8 cellular contexts compared by ENCODE assay signal in the genomic region with DNA sequence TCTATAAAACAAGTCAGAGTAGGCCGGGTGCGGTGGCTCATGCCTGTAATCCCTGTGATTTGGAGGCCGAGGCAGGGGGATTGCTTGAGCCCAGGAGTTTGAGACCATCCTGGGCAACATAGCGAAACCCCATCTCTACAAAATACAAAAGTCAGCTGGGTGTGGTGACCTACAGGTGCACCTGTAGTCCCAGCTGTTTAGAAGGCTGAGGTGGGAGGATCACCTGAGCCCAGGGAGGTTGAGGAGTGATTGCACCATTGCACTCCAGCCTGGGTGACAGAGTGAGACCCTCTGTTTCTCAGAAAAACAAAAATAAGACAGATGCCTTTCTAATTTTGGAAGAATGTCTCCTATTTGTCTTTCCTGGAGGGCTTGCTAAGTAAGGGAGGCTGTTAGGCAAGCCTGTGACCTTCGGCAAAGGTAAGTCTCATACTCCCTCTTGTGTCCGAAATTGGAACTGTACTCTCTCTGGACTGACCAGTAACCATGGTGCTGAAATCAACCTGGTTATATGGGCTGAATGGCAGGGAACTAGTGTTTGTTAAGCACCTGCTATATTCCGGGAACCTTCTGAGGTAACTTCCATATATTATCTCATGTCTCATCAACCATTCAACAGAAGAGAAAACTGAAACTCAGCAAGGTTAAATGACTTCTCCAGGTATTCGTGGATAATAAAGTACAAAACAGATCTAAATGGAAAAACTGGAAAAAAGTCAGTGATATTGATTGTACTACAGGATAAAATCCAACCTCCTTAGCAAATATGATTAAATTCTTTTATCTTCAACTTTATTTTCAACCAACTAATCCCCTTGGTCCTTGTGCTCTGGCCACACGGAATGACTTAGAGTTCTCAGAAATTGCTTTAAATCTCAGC. TPM values are rescaled to one million over a fixed set of nuclear protein-coding genes. Genes with fewer than 3 reads are reported as not detected.
DNase-seq lines count a peak whose midpoint lies in the region; ATAC-seq, FAIRE-seq and TF ChIP-seq lines count a peak whose summit lies in the region.

No MANE protein-coding gene starts in this region.

- no peak overlapping the region for H3K4me2 ChIP-seq in HepG2 (ENCODE audit: low read depth, low read length)

- BruUV-seq in HepG2 (replicated peaks; lab: Mats Ljungman, UMichigan) = no TSS peak

- TF ChIP-seq CTCF in GM12864 (IDR thresholded peaks at IDR 0.05; ENCODE audit: low read depth, low read length, missing control alignments) (peak; percentile 90), choroid plexus epithelial cell (conservative IDR thresholded peaks at IDR 0.05; ENCODE audit: low read depth, low read length) (peak; percentile 96), HepG2 (CRISPR knock-in tag; IDR thresholded peaks at IDR 0.05) (peak; percentile 92)

- H3K9me3 Mint-ChIP-seq in T-cell = no peaks in the 10 kb centered on the region

- no peaks in the 10 kb centered on the region for H3K9me3 ChIP-seq in HepG2 (ENCODE audit: low read length)

- H3K4me3 Mint-ChIP-seq in T-cell = no peak overlapping the region

- no peak overlapping the region for H3K27ac Mint-ChIP-seq in T-cell

- in situ Hi-C loops in HepG2 (cut with HindIII; ENCODE audit: extremely low pct_ligation_motif_present, low pct_unique_long_range_greater_than_20kb) = no loop called here

- WGBS in HepG2 (ENCODE audit: low lambda C conversion rate) = 40% methylated on average over 9 of the region's 9 CpGs

- DNase-seq in GM12864 (ENCODE audit: low read depth) = peak; percentile 75
- DNase-seq in NCI-H2029 treated with DMSO at 0.1 percent for 48 hours (lab: John Stamatoyannopoulos, UW) = peak; percentile 99
- peak in 22 of 34 experiments; percentile 4 to 66 (median 25) for DNase-seq in T-cell
- peak; percentile 97 for DNase-seq in choroid plexus epithelial cell (ENCODE audit: low read depth)
- DNase-seq in HepG2 (ENCODE audit: low spot score) = peak; percentile 84
- DNase-seq in stimulated activated naive CD4-positive, alpha-beta T cell (lab: John Stamatoyannopoulos, UW) = peak in 5 of 6 experiments; percentile 4 to 78 (median 48)

- POLR2A ChIA-PET in T-cell (lab: Charles Lee) = no interaction called here
- POLR2A ChIA-PET in HepG2 (lab: Yijun Ruan, JAX) = no interaction called here

- H3K4me3 ChIP-seq in GM12864 (ENCODE audit: low read depth, low read length) (no peak overlapping the region), choroid plexus epithelial cell (ENCODE audit: low read depth, low read length) (no peak overlapping the region), HepG2 (replicated peaks in 1 of 3; ENCODE audit: insufficient read depth in 1 of 3, low read depth in 2 of 3, low read length in 3 of 3) (no peak overlapping the region)

- no peak overlapping the region for H2AFZ ChIP-seq in HepG2 (ENCODE audit: low read length)

- intact Hi-C loops in HepG2 (cut with micrococcal nuclease; ENCODE audit: unreplicated experiment) = loop anchor here (1.0 to 10.0 kb wide), 3 partner anchors 85 to 177 kb away; no protein-coding TSS in a partner anchor

- peak; percentile 90 for TF ChIP-seq RAD21 in HepG2 (CRISPR knock-in tag; IDR thresholded peaks at IDR 0.05)

- ATAC-seq in HG02981 (IDR thresholded peaks at IDR 0.05; ENCODE audit: unreplicated experiment) (peak; percentile 70), T-cell (replicated peaks in 1 of 4) (peak; percentile 84 to 90 (median 85)), HepG2 (peak; percentile 90)

- peaks cover 20% of the 10 kb centered on the region for H3K4me1 ChIP-seq in HepG2 (ENCODE audit: insufficient read depth, low read length)

- CTCF ChIA-PET in T-cell (lab: Charles Lee) = interaction anchor here in 1 of 2 donors (0.5 kb wide), 1 partner anchor 104 kb away, joined by 4 read pairs; no protein-coding TSS in a partner anchor
- CTCF ChIA-PET in HepG2 (lab: Yijun Ruan, JAX; ENCODE audit: low intra/inter-chr PET ratio, low total read pairs) = interaction anchor here (2.5 kb wide), 1 partner anchor 105 kb away, joined by 54 read pairs; no protein-coding TSS in a partner anchor

- no peaks in the 10 kb centered on the region for H3K36me3 ChIP-seq in HepG2 (replicated peaks in 1 of 2; ENCODE audit: control insufficient read depth in 1 of 2, insufficient read depth in 2 of 2, low read length in 2 of 2)

- TF ChIP-seq POLR2A in HepG2 (IDR thresholded peaks at IDR 0.05; ENCODE audit: insufficient read depth in 1 of 2, low read depth in 2 of 2, low read length in 2 of 2) = no peak

- H3K27ac ChIP-seq in HepG2 (ENCODE audit: extremely low read length, insufficient read depth, low read length) = no peak overlapping the region

- H3K4me1 Mint-ChIP-seq in T-cell = no peaks in the 10 kb centered on the region

- peaks cover 19 to 35% of the 10 kb centered on the region in 2 donors for H3K27me3 Mint-ChIP-seq in T-cell

- no peaks in the 10 kb centered on the region for H4K20me1 ChIP-seq in HepG2 (ENCODE audit: insufficient read depth, low read length)

- H3K36me3 Mint-ChIP-seq in T-cell = no peaks in the 10 kb centered on the region

- TF ChIP-seq EP300 in HepG2 (IDR thresholded peaks at IDR 0.05; ENCODE audit: low read depth in 2 of 2, low read length in 2 of 2) (no peak), HepG2 (CRISPR knock-in tag; IDR thresholded peaks at IDR 0.05; ENCODE audit: borderline replicate concordance) (no peak)

- FAIRE-seq in A204.1 (lab: Jason Lieb, UNC) (peak; percentile 86), HepG2 (lab: Jason Lieb, UNC) (peak; percentile 93)

- H3K79me2 ChIP-seq in HepG2 (ENCODE audit: insufficient read depth, low read length) = no peaks in the 10 kb centered on the region

- H3K9ac ChIP-seq in HepG2 (ENCODE audit: insufficient read depth, low read depth, low read length) = no peak overlapping the region

- H3K27me3 ChIP-seq in HepG2 (ENCODE audit: control insufficient read depth in 1 of 2, insufficient read depth in 2 of 2, low read length in 2 of 2) = peaks cover 0 to 18% of the 10 kb centered on the region in 2 experiments

RNA-seq across cellular contexts. Expression of gene RAB3B, which starts 11.8 kb away (rescaled TPM):
- total RNA-seq in T-cell (under 1 TPM in 4 of 5 donors, not detected in 1; 0.02 to 0.18 (median 0.06) TPM), HepG2 (2016; rRNA removed; fragmentation: Illumina TruSeq; extraction: Trizol) (1.0 and 1.9 TPM in 2 replicates)
- 0.09 and 0.10 TPM in 2 replicates for total RNA-seq in HepG2 (2016; cell fraction: cytosol; rRNA removed; fragmentation: Illumina TruSeq; extraction: Trizol; ENCODE audit: low read depth)
- total RNA-seq in HepG2 (2016; cell fraction: insoluble cytoplasmic fraction; rRNA removed; fragmentation: Illumina TruSeq; extraction: Trizol) = 1.2 and 1.6 TPM in 2 replicates
- 0.31 and 0.43 TPM in 2 replicates for total RNA-seq in HepG2 (2016; cell fraction: membrane; rRNA removed; fragmentation: Illumina TruSeq; extraction: Trizol)
- 0.65 and 0.81 TPM in 2 replicates for total RNA-seq in HepG2 (2016; cell fraction: nucleus; rRNA removed; fragmentation: Illumina TruSeq; extraction: Trizol)
- 1.2 and 1.7 TPM in 2 replicates for polyA plus RNA-seq in HepG2 (2011; rRNA removed)
- polyA plus RNA-seq in HepG2 (2011; cell fraction: cytosol; rRNA removed) = 0.72 and 1.6 TPM in 2 replicates
- polyA plus RNA-seq in HepG2 (2011; cell fraction: nucleus; rRNA removed) = 0.72 and 1.2 TPM in 2 replicates
- polyA plus RNA-seq in HepG2 (2012) = 0.64 and 1.5 TPM in 2 replicates
- polyA plus RNA-seq in HepG2 (2016; cell fraction: cytosol; fragmentation: Illumina TruSeq; extraction: Trizol; ENCODE audit: low read depth) = 0.07 and 0.08 TPM in 2 replicates
- 0.94 and 1.3 TPM in 2 replicates for polyA plus RNA-seq in HepG2 (2016; cell fraction: insoluble cytoplasmic fraction; fragmentation: Illumina TruSeq; extraction: Trizol; ENCODE audit: low read depth)
- polyA plus RNA-seq in HepG2 (2016; cell fraction: membrane; fragmentation: Illumina TruSeq; extraction: Trizol; ENCODE audit: low read depth) = 0.19 and 0.23 TPM in 2 replicates
- polyA plus RNA-seq in HepG2 (2016; cell fraction: nucleus; fragmentation: Illumina TruSeq; extraction: Trizol; ENCODE audit: insufficient read depth, low read depth) = 0.75 and 0.93 TPM in 2 replicates
- 2.2 TPM in 1 of 2 replicates, not detected in the other for polyA minus RNA-seq in HepG2 (2011; rRNA and poly(A)+ RNA removed; ENCODE audit: low replicate concordance)
- 1.8 and 3.7 TPM in 2 replicates for polyA minus RNA-seq in HepG2 (2011; cell fraction: cytosol; rRNA and poly(A)+ RNA removed)
- polyA minus RNA-seq in HepG2 (2011; cell fraction: nucleus; rRNA and poly(A)+ RNA removed) = 1.0 and 1.9 TPM in 2 replicates

RNA-seq across cellular contexts. Expression of gene KTI12, which starts 31.3 kb away (rescaled TPM):
- total RNA-seq in T-cell (10 to 100 TPM; 15.3 to 25.4 (median 18.1) TPM), HepG2 (2016; rRNA removed; fragmentation: Illumina TruSeq; extraction: Trizol) (10.2 and 11.8 TPM in 2 replicates)
- total RNA-seq in HepG2 (2016; cell fraction: cytosol; rRNA removed; fragmentation: Illumina TruSeq; extraction: Trizol; ENCODE audit: low read depth) = 1.4 and 2.0 TPM in 2 replicates
- total RNA-seq in HepG2 (2016; cell fraction: insoluble cytoplasmic fraction; rRNA removed; fragmentation: Illumina TruSeq; extraction: Trizol) = 10.6 and 12.0 TPM in 2 replicates
- total RNA-seq in HepG2 (2016; cell fraction: membrane; rRNA removed; fragmentation: Illumina TruSeq; extraction: Trizol) = 5.3 and 5.6 TPM in 2 replicates
- total RNA-seq in HepG2 (2016; cell fraction: nucleus; rRNA removed; fragmentation: Illumina TruSeq; extraction: Trizol) = 7.0 and 8.3 TPM in 2 replicates
- 7.0 and 7.4 TPM in 2 replicates for polyA plus RNA-seq in HepG2 (2011; rRNA removed)
- 7.6 and 9.9 TPM in 2 replicates for polyA plus RNA-seq in HepG2 (2011; cell fraction: cytosol; rRNA removed)
- 7.4 and 7.7 TPM in 2 replicates for polyA plus RNA-seq in HepG2 (2011; cell fraction: nucleus; rRNA removed)
- polyA plus RNA-seq in HepG2 (2012) = 5.6 and 6.2 TPM in 2 replicates
- polyA plus RNA-seq in HepG2 (2016; cell fraction: cytosol; fragmentation: Illumina TruSeq; extraction: Trizol; ENCODE audit: low read depth) = 1.1 and 1.5 TPM in 2 replicates
- 10.2 and 12.7 TPM in 2 replicates for polyA plus RNA-seq in HepG2 (2016; cell fraction: insoluble cytoplasmic fraction; fragmentation: Illumina TruSeq; extraction: Trizol; ENCODE audit: low read depth)
- 2.7 and 3.0 TPM in 2 replicates for polyA plus RNA-seq in HepG2 (2016; cell fraction: membrane; fragmentation: Illumina TruSeq; extraction: Trizol; ENCODE audit: low read depth)
- 10.6 and 13.5 TPM in 2 replicates for polyA plus RNA-seq in HepG2 (2016; cell fraction: nucleus; fragmentation: Illumina TruSeq; extraction: Trizol; ENCODE audit: insufficient read depth, low read depth)
- polyA minus RNA-seq in HepG2 (2011; rRNA and poly(A)+ RNA removed; ENCODE audit: low replicate concordance) = 8.9 and 13.7 TPM in 2 replicates
- 2.2 and 2.9 TPM in 2 replicates for polyA minus RNA-seq in HepG2 (2011; cell fraction: cytosol; rRNA and poly(A)+ RNA removed)
- polyA minus RNA-seq in HepG2 (2011; cell fraction: nucleus; rRNA and poly(A)+ RNA removed) = 8.5 and 8.6 TPM in 2 replicates

RNA-seq across cellular contexts. Expression of gene TXNDC12, which starts 52.7 kb away (rescaled TPM):
- total RNA-seq in T-cell = 10 to 100 TPM; 26.1 to 44.8 (median 40.3) TPM
- 41.7 and 67.2 TPM in 2 replicates for total RNA-seq in HepG2 (2016; rRNA removed; fragmentation: Illumina TruSeq; extraction: Trizol)
- total RNA-seq in HepG2 (2016; cell fraction: cytosol; rRNA removed; fragmentation: Illumina TruSeq; extraction: Trizol; ENCODE audit: low read depth) = 16.5 and 18.9 TPM in 2 replicates
- total RNA-seq in HepG2 (2016; cell fraction: insoluble cytoplasmic fraction; rRNA removed; fragmentation: Illumina TruSeq; extraction: Trizol) = 53.9 and 75.5 TPM in 2 replicates
- total RNA-seq in HepG2 (2016; cell fraction: membrane; rRNA removed; fragmentation: Illumina TruSeq; extraction: Trizol) = 29.2 and 32.2 TPM in 2 replicates
- 48.0 and 55.0 TPM in 2 replicates for total RNA-seq in HepG2 (2016; cell fraction: nucleus; rRNA removed; fragmentation: Illumina TruSeq; extraction: Trizol)
- polyA plus RNA-seq in HepG2 (2011; rRNA removed) = 55.9 and 65.6 TPM in 2 replicates
- 48.6 and 71.0 TPM in 2 replicates for polyA plus RNA-seq in HepG2 (2011; cell fraction: cytosol; rRNA removed)
- 17.5 and 19.1 TPM in 2 replicates for polyA plus RNA-seq in HepG2 (2011; cell fraction: nucleus; rRNA removed)
- 46.7 and 93.9 TPM in 2 replicates for polyA plus RNA-seq in HepG2 (2012)
- 19.0 and 19.3 TPM in 2 replicates for polyA plus RNA-seq in HepG2 (2016; cell fraction: cytosol; fragmentation: Illumina TruSeq; extraction: Trizol; ENCODE audit: low read depth)
- 37.7 and 44.4 TPM in 2 replicates for polyA plus RNA-seq in HepG2 (2016; cell fraction: insoluble cytoplasmic fraction; fragmentation: Illumina TruSeq; extraction: Trizol; ENCODE audit: low read depth)
- polyA plus RNA-seq in HepG2 (2016; cell fraction: membrane; fragmentation: Illumina TruSeq; extraction: Trizol; ENCODE audit: low read depth) = 24.3 and 28.1 TPM in 2 replicates
- 61.2 and 77.2 TPM in 2 replicates for polyA plus RNA-seq in HepG2 (2016; cell fraction: nucleus; fragmentation: Illumina TruSeq; extraction: Trizol; ENCODE audit: insufficient read depth, low read depth)
- 32.1 and 68.8 TPM in 2 replicates for polyA minus RNA-seq in HepG2 (2011; rRNA and poly(A)+ RNA removed; ENCODE audit: low replicate concordance)
- 69.7 and 82.4 TPM in 2 replicates for polyA minus RNA-seq in HepG2 (2011; cell fraction: cytosol; rRNA and poly(A)+ RNA removed)
- polyA minus RNA-seq in HepG2 (2011; cell fraction: nucleus; rRNA and poly(A)+ RNA removed) = 24.1 and 28.7 TPM in 2 replicates

RNA-seq across cellular contexts. Expression of gene BTF3L4, which starts 53.8 kb away (rescaled TPM):
- 10 to 100 TPM; 30.1 to 33.6 (median 32.0) TPM for total RNA-seq in T-cell
- total RNA-seq in HepG2 (2016; rRNA removed; fragmentation: Illumina TruSeq; extraction: Trizol) = 74.3 and 112 TPM in 2 replicates
- 20.6 and 23.9 TPM in 2 replicates for total RNA-seq in HepG2 (2016; cell fraction: cytosol; rRNA removed; fragmentation: Illumina TruSeq; extraction: Trizol; ENCODE audit: low read depth)
- 77.8 and 124 TPM in 2 replicates for total RNA-seq in HepG2 (2016; cell fraction: insoluble cytoplasmic fraction; rRNA removed; fragmentation: Illumina TruSeq; extraction: Trizol)
- total RNA-seq in HepG2 (2016; cell fraction: membrane; rRNA removed; fragmentation: Illumina TruSeq; extraction: Trizol) = 37.7 and 41.9 TPM in 2 replicates
- total RNA-seq in HepG2 (2016; cell fraction: nucleus; rRNA removed; fragmentation: Illumina TruSeq; extraction: Trizol) = 46.3 and 50.0 TPM in 2 replicates
- polyA plus RNA-seq in HepG2 (2011; rRNA removed) = 45.0 and 59.0 TPM in 2 replicates
- 25.4 and 48.5 TPM in 2 replicates for polyA plus RNA-seq in HepG2 (2011; cell fraction: cytosol; rRNA removed)
- polyA plus RNA-seq in HepG2 (2011; cell fraction: nucleus; rRNA removed) = 17.6 and 25.6 TPM in 2 replicates
- 65.1 and 81.7 TPM in 2 replicates for polyA plus RNA-seq in HepG2 (2012)
- polyA plus RNA-seq in HepG2 (2016; cell fraction: cytosol; fragmentation: Illumina TruSeq; extraction: Trizol; ENCODE audit: low read depth) = 16.9 and 17.5 TPM in 2 replicates
- polyA plus RNA-seq in HepG2 (2016; cell fraction: insoluble cytoplasmic fraction; fragmentation: Illumina TruSeq; extraction: Trizol; ENCODE audit: low read depth) = 121 and 133 TPM in 2 replicates
- polyA plus RNA-seq in HepG2 (2016; cell fraction: membrane; fragmentation: Illumina TruSeq; extraction: Trizol; ENCODE audit: low read depth) = 29.8 and 33.4 TPM in 2 replicates
- 53.7 and 57.4 TPM in 2 replicates for polyA plus RNA-seq in HepG2 (2016; cell fraction: nucleus; fragmentation: Illumina TruSeq; extraction: Trizol; ENCODE audit: insufficient read depth, low read depth)
- polyA minus RNA-seq in HepG2 (2011; rRNA and poly(A)+ RNA removed; ENCODE audit: low replicate concordance) = 19.1 and 24.7 TPM in 2 replicates
- 38.0 and 40.3 TPM in 2 replicates for polyA minus RNA-seq in HepG2 (2011; cell fraction: cytosol; rRNA and poly(A)+ RNA removed)
- polyA minus RNA-seq in HepG2 (2011; cell fraction: nucleus; rRNA and poly(A)+ RNA removed) = 64.2 and 78.8 TPM in 2 replicates

Comparison
In these comparisons a context has a peak if more than half of its experiments do, and no peak if none do; other contexts are left out.
1. DNase-seq: peak in every context shown above with its lines; median percentile 99 in NCI-H2029 treated with DMSO at 0.1 percent for 48 hours; 97 in choroid plexus epithelial cell; 84 in HepG2; 75 in GM12864; 48 in stimulated activated naive CD4-positive, alpha-beta T cell; 25 in T-cell.